In genomic region chr7:5439572-5440496, GRCh38 we compare ENCODE assay signal across 1 cellular context.
TF ChIP-seq lines count a peak whose summit lies in the region.

No MANE protein-coding gene starts in this region.

TF ChIP-seq in SK-N-SH treated with all-trans-retinoic acid at 6 μM for 48 hours, 23 proteins besides CTCF, POLR2A, EP300 and RAD21 (continued from another document):
- TF ChIP-seq TSHZ2 (CRISPR knock-in tag; IDR thresholded peaks at IDR 0.05) (no peak), GLIS3 (CRISPR knock-in tag; IDR thresholded peaks at IDR 0.05) (no peak), CSRNP3 (CRISPR knock-in tag; IDR thresholded peaks at IDR 0.05) (no peak)
